15 cellular contexts compared by ENCODE assay signal in genomic region chr4:150970685-150971151, GRCh38. TPM values are rescaled to one million over a fixed set of nuclear protein-coding genes. Genes with fewer than 3 reads are reported as not detected.
A peak's percentile ranks its signal among the peaks of the same experiment; 100 is the strongest.
DNase-seq lines count a peak whose midpoint lies in the region; ATAC-seq, FAIRE-seq and TF ChIP-seq lines count a peak whose summit lies in the region.
"Had no signal": no experiment of that assay in that cellular context is flagged by ENCODE, and none has a peak within 500 bp of the region (broad histone marks: within the 10 kb centered on the region; RNA-seq: fewer than 3 reads in every experiment).

No MANE protein-coding gene starts in this region.

- H3K4me1 ChIP-seq in esophagus muscularis mucosa, result peaks cover 0 to 5% (median 2%) of the 10 kb centered on the region in 4 donors
- H3K4me1 ChIP-seq: parathyroid adenoma had no signal

- H3K27me3 Mint-ChIP-seq in T-helper 17 cell, result no peaks in the 10 kb centered on the region
- no peaks in the 10 kb centered on the region for H3K27me3 Mint-ChIP-seq in chondrocyte (ENCODE audit: low read depth)
- H3K27me3 Mint-ChIP-seq: activated CD4-positive, alpha-beta T cell treated with anti-CD3 and anti-CD28 coated beads, Interleukin-2, amount 10 ng/mL, durations not matched to agents 7 days and 5 days had no signal

- ATAC-seq in GM19395 (IDR thresholded peaks at IDR 0.05; ENCODE audit: unreplicated experiment) (peak; percentile 65), HG02884 (IDR thresholded peaks at IDR 0.05; ENCODE audit: unreplicated experiment) (peak; percentile 91), T-helper 17 cell (no peak)
- ATAC-seq: heart right ventricle had no signal

- H3K27ac Mint-ChIP-seq in T-helper 17 cell, result peak overlapping the region; percentile 49
- H3K27ac Mint-ChIP-seq in chondrocyte (ENCODE audit: unreplicated experiment), result no peak overlapping the region
- H3K27ac Mint-ChIP-seq: activated CD4-positive, alpha-beta T cell treated with anti-CD3 and anti-CD28 coated beads, Interleukin-2, amount 10 ng/mL, durations not matched to agents 7 days and 5 days had no signal

- no peaks in the 10 kb centered on the region for H3K9me3 ChIP-seq in T-helper 17 cell (ENCODE audit: control insufficient read depth, low read length, poor library complexity, severe bottlenecking)
- H3K9me3 ChIP-seq in esophagus muscularis mucosa, result no peaks in the 10 kb centered on the region

- DNase-seq in GM18507 (ENCODE audit: extremely low spot score, insufficient read length, low read depth), result no peak
- no peak for DNase-seq in T-helper 17 cell
- no peak for DNase-seq in AG08396 (ENCODE audit: low spot score)
- no peak for DNase-seq in chondrocyte (ENCODE audit: low spot score)
- no peak for DNase-seq in NCI-H2107 treated with DMSO at 0.1 percent for 48 hours (lab: John Stamatoyannopoulos, UW; ENCODE audit: unreplicated experiment)
- DNase-seq in esophagus muscularis mucosa (ENCODE audit: extremely low spot score), result no peak
- DNase-seq: activated CD4-positive, alpha-beta T cell treated with anti-CD3 and anti-CD28 coated beads, Interleukin-2, amount 10 ng/mL, durations not matched to agents 7 days and 5 days; anterior cingulate cortex; heart right ventricle; NCI-H748 treated with DMSO at 0.1 percent for 48 hours; stimulated activated CD4-positive, alpha-beta T cell treated with anti-CD3 and anti-CD28 coated beads, Interleukin-2, amount 100 ng/mL, for 48 hours had no signal

- no peak overlapping the region for H3K27ac ChIP-seq in esophagus muscularis mucosa (replicated peaks in 1 of 4)
- H3K27ac ChIP-seq: heart right ventricle, parathyroid adenoma, SK-N-MC had no signal

- H3K36me3 Mint-ChIP-seq in T-helper 17 cell (ENCODE audit: low read depth) (peaks cover under 1% of the 10 kb centered on the region), chondrocyte (ENCODE audit: low read depth) (no peaks in the 10 kb centered on the region)

- H3K36me3 ChIP-seq in esophagus muscularis mucosa, result no peaks in the 10 kb centered on the region
- H3K36me3 ChIP-seq: heart right ventricle had no signal

- peak; percentile 74 for FAIRE-seq in GM18507 (lab: Jason Lieb, UNC)

- no peak for TF ChIP-seq CTCF in chondrocyte (IDR thresholded peaks at IDR 0.05)
- TF ChIP-seq CTCF in esophagus muscularis mucosa (IDR thresholded peaks at IDR 0.05), result no peak

- H3K4me3 Mint-ChIP-seq in T-helper 17 cell (no peak overlapping the region), chondrocyte (ENCODE audit: unreplicated experiment) (no peak overlapping the region)
- H3K4me3 Mint-ChIP-seq: activated CD4-positive, alpha-beta T cell treated with anti-CD3 and anti-CD28 coated beads, Interleukin-2, amount 10 ng/mL, durations not matched to agents 7 days and 5 days had no signal

- no peak overlapping the region for H3K4me3 ChIP-seq in esophagus muscularis mucosa
- H3K4me3 ChIP-seq: heart right ventricle, SK-N-MC had no signal

- TF ChIP-seq EP300 in esophagus muscularis mucosa (IDR thresholded peaks at IDR 0.05), result no peak

- 100% methylated on average over 2 of the region's 2 CpGs for WGBS in esophagus muscularis mucosa

- intact Hi-C loops in esophagus muscularis mucosa (cut with DNase I), result no loop called here

- no peaks in the 10 kb centered on the region for H3K9me3 Mint-ChIP-seq in chondrocyte (ENCODE audit: low read depth)

- no peaks in the 10 kb centered on the region for H3K27me3 ChIP-seq in esophagus muscularis mucosa
- H3K27me3 ChIP-seq: heart right ventricle had no signal

- no peak for TF ChIP-seq POLR2A in esophagus muscularis mucosa (IDR thresholded peaks at IDR 0.05; ENCODE audit: low read depth)

- H3K4me1 Mint-ChIP-seq in T-helper 17 cell (peaks cover 43% of the 10 kb centered on the region), chondrocyte (ENCODE audit: low read depth) (peaks cover 4% of the 10 kb centered on the region)

RNA-seq across cellular contexts. Expression of gene LRBA, which starts 44.4 kb away (rescaled TPM):
- total RNA-seq in T-helper 17 cell, result 10 to 100 TPM; 76.3 to 86.9 TPM
- total RNA-seq in chondrocyte, result 19.7 to 41.9 TPM (median 25.1 TPM) in 3 replicates
- total RNA-seq in esophagus muscularis mucosa, result 10 to 100 TPM; 13.3 to 21.2 (median 20.1) TPM
